Comparison of ENCODE assay signal across 9 cellular contexts in the genomic region with DNA sequence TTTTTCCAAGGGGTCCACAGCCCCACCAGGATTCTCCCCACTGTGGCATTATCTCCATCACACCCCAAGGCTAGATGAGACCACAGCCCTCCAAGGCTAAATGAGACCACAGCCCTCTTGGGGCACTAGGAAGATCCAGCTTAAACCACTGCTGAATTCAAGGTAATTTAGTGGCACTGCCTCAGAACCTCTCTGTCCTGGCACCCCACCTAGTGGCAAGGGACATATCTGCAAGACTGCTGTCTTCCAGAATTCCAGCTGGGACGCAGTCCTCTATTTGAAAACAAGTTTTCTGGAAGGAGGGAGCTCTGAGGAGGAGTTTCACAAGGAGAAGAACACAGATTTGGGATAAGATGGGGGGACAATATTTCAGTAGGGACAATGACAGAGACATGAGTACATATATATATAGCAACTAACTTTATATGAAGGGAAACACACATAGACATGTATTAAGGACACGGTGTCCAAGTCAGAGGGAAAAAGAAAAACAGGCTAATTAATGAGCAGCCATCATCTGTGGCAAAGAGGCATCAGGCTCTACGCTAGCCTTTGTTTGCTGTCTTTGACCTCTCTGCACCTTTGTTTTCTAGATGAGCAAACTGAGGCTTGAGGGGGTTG. TPM values are rescaled to one million over a fixed set of nuclear protein-coding genes. Genes with fewer than 3 reads are reported as not detected.
A peak's percentile ranks its signal among the peaks of the same experiment; 100 is the strongest.
DNase-seq lines count a peak whose midpoint lies in the region; ATAC-seq and TF ChIP-seq lines count a peak whose summit lies in the region.
"Had no signal": no experiment of that assay in that cellular context is flagged by ENCODE, and none has a peak within 500 bp of the region (broad histone marks: within the 10 kb centered on the region; RNA-seq: fewer than 3 reads in every experiment).

No MANE protein-coding gene starts in this region.

- intact Hi-C loops in upper lobe of right lung (cut with DNase I), result no loop called here

- H3K4me1 ChIP-seq in upper lobe of right lung, result no peaks in the 10 kb centered on the region

- CTCF ChIA-PET in HEK293T (lab: Yijun Ruan, JAX), result interaction anchor here (0.5 to 2.2 kb wide), 14 partner anchors 8 to 1390 kb away, joined by 3 to 17 read pairs (median 3); a partner anchor contains a TSS

- H3K4me3 ChIP-seq in upper lobe of right lung, result no peak overlapping the region

- DNase-seq in EH (ENCODE audit: low read depth), result peak; percentile 46
- DNase-seq in HEK293T (ENCODE audit: extremely low spot score), result peak; percentile 75
- DNase-seq in RKO (ENCODE audit: low spot score), result peak; percentile 59
- DNase-seq in fibroblast of peridontal ligament (ENCODE audit: extremely low read depth), result peak; percentile 11
- no peak for DNase-seq in upper lobe of right lung
- DNase-seq in inferior parietal cortex (ENCODE audit: extremely low spot score), result no peak
- no peak for DNase-seq in hepatic stellate cell (ENCODE audit: low spot score)
- DNase-seq: activated B cell treated with CpG ODN at 0.5 μM for 24 hours had no signal

- peak; percentile 51 for ATAC-seq in upper lobe of right lung

- no peak overlapping the region for H3K27ac ChIP-seq in upper lobe of right lung
- H3K27ac ChIP-seq: neutrophil had no signal

- no peaks in the 10 kb centered on the region for H3K27me3 ChIP-seq in upper lobe of right lung

- POLR2A ChIA-PET in HEK293T (lab: Yijun Ruan, JAX), result interaction anchor here (0.6 kb wide), 1 partner anchor 9 kb away, joined by 3 read pairs; a partner anchor contains a TSS

- H3K36me3 ChIP-seq in upper lobe of right lung, result no peaks in the 10 kb centered on the region
- H3K36me3 ChIP-seq: neutrophil had no signal

- H3K9me3 ChIP-seq in upper lobe of right lung, result no peaks in the 10 kb centered on the region
- H3K9me3 ChIP-seq: neutrophil had no signal

- peak; percentile 44 for TF ChIP-seq CTCF in upper lobe of right lung (IDR thresholded peaks at IDR 0.05)

TF ChIP-seq in HEK293T, 16 proteins besides CTCF, POLR2A, EP300 and RAD21:
- TF ChIP-seq CTBP1 (IDR thresholded peaks at IDR 0.05; ENCODE audit: borderline replicate concordance) (no peak), ELF4 (IDR thresholded peaks at IDR 0.05) (no peak), L3MBTL2 (conservative IDR thresholded peaks at IDR 0.05) (no peak), SUZ12 (IDR thresholded peaks at IDR 0.05) (no peak), HDGF (IDR thresholded peaks at IDR 0.05; ENCODE audit: borderline replicate concordance) (no peak), FOXA1 (IDR thresholded peaks at IDR 0.05) (no peak), TARDBP (IDR thresholded peaks at IDR 0.05) (no peak)

RNA-seq across cellular contexts. Expression of a gene that starts 9.3 kb away (rescaled TPM):
- 20.9 TPM for total RNA-seq in upper lobe of right lung

RNA-seq across cellular contexts. Expression of a gene that starts 9.6 kb away (rescaled TPM):
- 27.0 TPM for total RNA-seq in upper lobe of right lung

RNA-seq across cellular contexts. Expression of a gene that starts 51.8 kb away (rescaled TPM):
- not detected for total RNA-seq in upper lobe of right lung
- total RNA-seq: activated B cell treated with CpG ODN at 0.5 μM for 24 hours had no signal

Comparison
In these comparisons a context has a peak if more than half of its experiments do, and no peak if none do; other contexts are left out.
1. DNase-seq: peak in EH (single experiment), HEK293T (single experiment), RKO (single experiment) and fibroblast of peridontal ligament (single experiment); none in upper lobe of right lung (single experiment), inferior parietal cortex (single experiment) and hepatic stellate cell (single experiment).